In the genomic region with DNA sequence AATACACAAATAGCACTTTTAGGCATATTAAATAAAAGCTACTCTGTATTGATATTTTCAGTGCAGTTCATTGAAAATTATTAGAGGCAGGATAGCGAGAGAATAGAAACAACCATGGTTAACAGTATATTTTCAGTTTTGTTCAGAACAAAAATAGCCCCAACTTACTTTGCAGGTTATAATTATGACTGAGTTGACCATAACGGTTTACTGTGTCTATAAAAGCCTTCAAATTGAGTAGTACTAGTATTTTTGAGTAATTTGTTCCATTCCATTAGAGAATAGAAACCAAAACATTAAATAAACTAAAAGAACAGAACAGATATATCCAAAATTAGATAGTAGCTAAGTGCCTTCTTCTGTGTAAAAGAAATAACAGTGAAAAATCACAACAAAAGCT, we compare ENCODE assay signal across 17 cellular contexts.
DNase-seq lines count a peak whose midpoint lies in the region; ATAC-seq, FAIRE-seq and TF ChIP-seq lines count a peak whose summit lies in the region.
"Had no signal": no experiment of that assay in that cellular context is flagged by ENCODE, and none has a peak within 500 bp of the region (broad histone marks: within the 10 kb centered on the region; RNA-seq: fewer than 3 reads in every experiment).

No MANE protein-coding gene starts in this region.

- H3K4me3 ChIP-seq in SU-DHL-6 (ENCODE audit: insufficient read depth, low read length, poor library complexity, severe bottlenecking) (no peak overlapping the region), HepG2 (replicated peaks in 1 of 3; ENCODE audit: insufficient read depth in 1 of 3, low read depth in 2 of 3, low read length in 3 of 3) (no peak overlapping the region)
- H3K4me3 ChIP-seq: right lobe of liver, SK-N-MC had no signal

- no peak overlapping the region for H3K9ac ChIP-seq in SU-DHL-6 (ENCODE audit: low read length)
- H3K9ac ChIP-seq in HepG2 (ENCODE audit: insufficient read depth, low read depth, low read length): no peak overlapping the region

- no peak for TF ChIP-seq RAD21 in HepG2 (CRISPR knock-in tag; IDR thresholded peaks at IDR 0.05)

- no peak for TF ChIP-seq POLR2A in HepG2 (IDR thresholded peaks at IDR 0.05; ENCODE audit: insufficient read depth in 1 of 2, low read depth in 2 of 2, low read length in 2 of 2)

- H3K9me2 ChIP-seq in SU-DHL-6 (replicated peaks; ENCODE audit: insufficient read depth, low read length): no peaks in the 10 kb centered on the region

- H3K36me3 ChIP-seq in SU-DHL-6 (ENCODE audit: low read length): no peaks in the 10 kb centered on the region; the same call in 1 of the 2 replicates
- no peaks in the 10 kb centered on the region for H3K36me3 ChIP-seq in HepG2 (replicated peaks in 1 of 2; ENCODE audit: control insufficient read depth in 1 of 2, insufficient read depth in 2 of 2, low read length in 2 of 2)
- H3K36me3 ChIP-seq: right lobe of liver had no signal

- H4K20me1 ChIP-seq in SU-DHL-6 (ENCODE audit: low read depth, low read length): no peaks in the 10 kb centered on the region
- no peaks in the 10 kb centered on the region for H4K20me1 ChIP-seq in HepG2 (ENCODE audit: insufficient read depth, low read length)

- H3K79me2 ChIP-seq in SU-DHL-6 (ENCODE audit: insufficient read depth, low read length): no peaks in the 10 kb centered on the region
- H3K79me2 ChIP-seq in HepG2 (ENCODE audit: insufficient read depth, low read length): no peaks in the 10 kb centered on the region

- H3K4me1 ChIP-seq in HepG2 (ENCODE audit: insufficient read depth, low read length): no peaks in the 10 kb centered on the region
- H3K4me1 ChIP-seq: foreskin keratinocyte, right lobe of liver had no signal

- H3K4me2 ChIP-seq in SU-DHL-6 (ENCODE audit: low read depth, low read length, poor library complexity, severe bottlenecking) (no peak overlapping the region), HepG2 (ENCODE audit: low read depth, low read length) (no peak overlapping the region)

- no peak overlapping the region for H3K27ac ChIP-seq in SU-DHL-6 (ENCODE audit: low read depth, low read length)
- no peak overlapping the region for H3K27ac ChIP-seq in HepG2 (ENCODE audit: extremely low read length, insufficient read depth, low read length)
- H3K27ac ChIP-seq: foreskin keratinocyte, right lobe of liver, SK-N-MC had no signal

- H3K9me3 ChIP-seq in SU-DHL-6 (ENCODE audit: insufficient read depth, low read length): no peaks in the 10 kb centered on the region
- H3K9me3 ChIP-seq in HepG2 (ENCODE audit: low read length): no peaks in the 10 kb centered on the region
- H3K9me3 ChIP-seq: right lobe of liver had no signal

- FAIRE-seq in HepG2 (lab: Jason Lieb, UNC): no peak
- FAIRE-seq: astrocyte had no signal

- TF ChIP-seq CTCF in SU-DHL-6 (IDR thresholded peaks at IDR 0.05; ENCODE audit: insufficient read depth, low read length, poor library complexity, severe bottlenecking) (no peak), HepG2 (CRISPR knock-in tag; IDR thresholded peaks at IDR 0.05) (no peak)

- no peaks in the 10 kb centered on the region for H3F3A ChIP-seq in SU-DHL-6 (ENCODE audit: insufficient read depth)

- in situ Hi-C loops in HepG2 (cut with HindIII; ENCODE audit: extremely low pct_ligation_motif_present, low pct_unique_long_range_greater_than_20kb): no loop called here

- intact Hi-C loops in HepG2 (cut with micrococcal nuclease; ENCODE audit: unreplicated experiment): no loop called here

- TF ChIP-seq EP300 in HepG2 (IDR thresholded peaks at IDR 0.05; ENCODE audit: low read depth in 2 of 2, low read length in 2 of 2) (no peak), HepG2 (CRISPR knock-in tag; IDR thresholded peaks at IDR 0.05; ENCODE audit: borderline replicate concordance) (no peak)

- no TSS peak for BruUV-seq in HepG2 (replicated peaks; lab: Mats Ljungman, UMichigan)

- POLR2A ChIA-PET in HepG2 (lab: Yijun Ruan, JAX): no interaction called here

- ATAC-seq in GM19035 (IDR thresholded peaks at IDR 0.05; ENCODE audit: unreplicated experiment) (peak; percentile 89), GM21786 (IDR thresholded peaks at IDR 0.05; ENCODE audit: unreplicated experiment) (peak; percentile 84), HG03064 (IDR thresholded peaks at IDR 0.05; ENCODE audit: low read depth, unreplicated experiment) (peak; percentile 71), HepG2 (no peak)
- ATAC-seq: activated CD4-positive, CD25-positive, alpha-beta regulatory T cell treated with anti-CD3 and anti-CD28 coated beads, Interleukin-2, amount 50 U/mL, for 24 hours; foreskin keratinocyte; right lobe of liver had no signal

- H2AFZ ChIP-seq in SU-DHL-6 (ENCODE audit: low read depth, low read length, severe bottlenecking): peak overlapping the region; percentile 77
- H2AFZ ChIP-seq in HepG2 (ENCODE audit: low read length): no peak overlapping the region

- CTCF ChIA-PET in HepG2 (lab: Yijun Ruan, JAX; ENCODE audit: low intra/inter-chr PET ratio, low total read pairs): no interaction called here

- H3K27me3 ChIP-seq in SU-DHL-6 (ENCODE audit: low read length): no peaks in the 10 kb centered on the region
- H3K27me3 ChIP-seq in HepG2 (ENCODE audit: control insufficient read depth in 1 of 2, insufficient read depth in 2 of 2, low read length in 2 of 2): no peaks in the 10 kb centered on the region; a peak in 1 of 5 replicates
- H3K27me3 ChIP-seq: foreskin keratinocyte, right lobe of liver had no signal

- DNase-seq in stimulated activated CD8-positive, alpha-beta memory T cell treated with anti-CD3 and anti-CD28 coated beads, Interleukin-4, amount 100 ng/mL, for 48 hours: no peak
- DNase-seq in SW 1271 (lab: John Stamatoyannopoulos, UW) (no peak), HepG2 (ENCODE audit: low spot score) (no peak), NCI-H1694 treated with DMSO at 0.1 percent for 48 hours (lab: John Stamatoyannopoulos, UW) (no peak)
- DNase-seq: CD4-positive, CD25-positive, alpha-beta regulatory T cell; effector CD8-positive, alpha-beta T cell; foreskin keratinocyte; GF-D8; kidney glomerular epithelial cell; right lobe of liver had no signal

- 0% methylated on average over 2 of the region's 2 CpGs for WGBS in HepG2 (ENCODE audit: low lambda C conversion rate)

TF ChIP-seq in HepG2, 621 proteins besides CTCF, POLR2A, EP300 and RAD21:
- TF ChIP-seq HMGA1 (CRISPR knock-in tag; conservative IDR thresholded peaks at IDR 0.05): no peak
- TF ChIP-seq KLF15 (CRISPR knock-in tag; IDR thresholded peaks at IDR 0.05; ENCODE audit: borderline replicate concordance): no peak
- no peak for TF ChIP-seq ZNF672 (CRISPR knock-in tag; IDR thresholded peaks at IDR 0.05)
- no peak for TF ChIP-seq ZNF496 (CRISPR knock-in tag; IDR thresholded peaks at IDR 0.05; ENCODE audit: insufficient replicate concordance)
- TF ChIP-seq UBTF (CRISPR knock-in tag; IDR thresholded peaks at IDR 0.05): no peak
- TF ChIP-seq, protein P1, sequence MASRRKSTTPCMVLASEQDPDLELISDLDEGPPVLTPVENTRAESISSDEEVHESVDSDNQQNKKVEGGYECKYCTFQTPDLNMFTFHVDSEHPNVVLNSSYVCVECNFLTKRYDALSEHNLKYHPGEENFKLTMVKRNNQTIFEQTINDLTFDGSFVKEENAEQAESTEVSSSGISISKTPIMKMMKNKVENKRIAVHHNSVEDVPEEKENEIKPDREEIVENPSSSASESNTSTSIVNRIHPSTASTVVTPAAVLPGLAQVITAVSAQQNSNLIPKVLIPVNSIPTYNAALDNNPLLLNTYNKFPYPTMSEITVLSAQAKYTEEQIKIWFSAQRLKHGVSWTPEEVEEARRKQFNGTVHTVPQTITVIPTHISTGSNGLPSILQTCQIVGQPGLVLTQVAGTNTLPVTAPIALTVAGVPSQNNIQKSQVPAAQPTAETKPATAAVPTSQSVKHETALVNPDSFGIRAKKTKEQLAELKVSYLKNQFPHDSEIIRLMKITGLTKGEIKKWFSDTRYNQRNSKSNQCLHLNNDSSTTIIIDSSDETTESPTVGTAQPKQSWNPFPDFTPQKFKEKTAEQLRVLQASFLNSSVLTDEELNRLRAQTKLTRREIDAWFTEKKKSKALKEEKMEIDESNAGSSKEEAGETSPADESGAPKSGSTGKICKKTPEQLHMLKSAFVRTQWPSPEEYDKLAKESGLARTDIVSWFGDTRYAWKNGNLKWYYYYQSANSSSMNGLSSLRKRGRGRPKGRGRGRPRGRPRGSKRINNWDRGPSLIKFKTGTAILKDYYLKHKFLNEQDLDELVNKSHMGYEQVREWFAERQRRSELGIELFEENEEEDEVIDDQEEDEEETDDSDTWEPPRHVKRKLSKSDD (CRISPR knock-in tag; IDR thresholded peaks at IDR 0.05; ENCODE audit: low read depth): no peak
- TF ChIP-seq, protein P2, sequence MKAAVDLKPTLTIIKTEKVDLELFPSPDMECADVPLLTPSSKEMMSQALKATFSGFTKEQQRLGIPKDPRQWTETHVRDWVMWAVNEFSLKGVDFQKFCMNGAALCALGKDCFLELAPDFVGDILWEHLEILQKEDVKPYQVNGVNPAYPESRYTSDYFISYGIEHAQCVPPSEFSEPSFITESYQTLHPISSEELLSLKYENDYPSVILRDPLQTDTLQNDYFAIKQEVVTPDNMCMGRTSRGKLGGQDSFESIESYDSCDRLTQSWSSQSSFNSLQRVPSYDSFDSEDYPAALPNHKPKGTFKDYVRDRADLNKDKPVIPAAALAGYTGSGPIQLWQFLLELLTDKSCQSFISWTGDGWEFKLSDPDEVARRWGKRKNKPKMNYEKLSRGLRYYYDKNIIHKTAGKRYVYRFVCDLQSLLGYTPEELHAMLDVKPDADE (CRISPR knock-in tag; IDR thresholded peaks at IDR 0.05): no peak
- no peak for TF ChIP-seq ZSCAN20 (CRISPR knock-in tag; IDR thresholded peaks at IDR 0.05; ENCODE audit: borderline replicate concordance)
- no peak for TF ChIP-seq ZNF225 (CRISPR knock-in tag; IDR thresholded peaks at IDR 0.05)
- TF ChIP-seq ZNF30 (CRISPR knock-in tag; IDR thresholded peaks at IDR 0.05): no peak
